Comparison of ENCODE assay signal across 9 cellular contexts in the genomic region with DNA sequence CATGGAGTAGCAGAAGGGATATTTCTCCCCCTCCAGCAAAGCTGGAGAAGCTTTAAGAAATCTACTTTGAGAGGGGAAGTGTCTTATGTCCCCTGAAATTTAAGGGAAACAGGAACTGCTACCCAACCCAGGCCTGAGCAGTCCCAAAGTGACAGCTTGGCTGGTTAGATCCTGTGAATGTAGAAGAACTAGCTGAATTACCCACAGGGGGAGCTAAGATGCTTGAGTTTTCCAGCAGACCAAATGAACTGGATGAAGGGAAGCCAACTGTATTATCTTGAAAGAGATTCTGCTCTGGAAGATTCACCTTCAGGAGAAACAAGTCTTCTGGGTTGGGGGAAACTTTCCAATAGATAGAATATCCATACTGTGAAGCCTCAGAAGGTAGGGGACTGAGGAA.
A peak's percentile ranks its signal among the peaks of the same experiment; 100 is the strongest.
DNase-seq lines count a peak whose midpoint lies in the region; ATAC-seq, FAIRE-seq and TF ChIP-seq lines count a peak whose summit lies in the region.
"Had no signal": no experiment of that assay in that cellular context is flagged by ENCODE, and none has a peak within 500 bp of the region (broad histone marks: within the 10 kb centered on the region; RNA-seq: fewer than 3 reads in every experiment).

No MANE protein-coding gene starts in this region.

- no peak overlapping the region for H2BK12ac ChIP-seq in H1 (ENCODE audit: low read depth, low read length)

- no peaks in the 10 kb centered on the region for H3K79me1 ChIP-seq in H1 (ENCODE audit: low read depth, low read length)

- CTCF ChIA-PET in H1 (lab: Charles Lee; ENCODE audit: partially characterized antibody) = interaction anchor here (0.8 to 1.9 kb wide), 14 partner anchors 12 to 746 kb away, joined by 3 to 8 read pairs (median 4); no protein-coding TSS in a partner anchor

- H4K5ac ChIP-seq in H1 (ENCODE audit: insufficient read length, low read depth, low read length) = no peak overlapping the region

- H3K18ac ChIP-seq in H1 (ENCODE audit: extremely low read depth, low read length) = no peak overlapping the region

- no peak for TF ChIP-seq EP300 in H1 (IDR thresholded peaks at IDR 0.05; ENCODE audit: borderline replicate concordance in 1 of 2, low read depth in 2 of 2, low read length in 2 of 2)

- H3K27ac ChIP-seq in 22Rv1 = no peak overlapping the region
- no peak overlapping the region for H3K27ac ChIP-seq in H1 (ENCODE audit: low read depth, low read length)

- H3K79me2 ChIP-seq in H1 (ENCODE audit: control insufficient read depth in 1 of 2, insufficient read depth in 2 of 2, low read length in 2 of 2) = no peaks in the 10 kb centered on the region

- H3K9me3 Mint-ChIP-seq in activated naive CD4-positive, alpha-beta T cell treated with anti-CD3 and anti-CD28 coated beads, Interleukin-2, amount 50 U/mL, for 72 hours = no peaks in the 10 kb centered on the region
- H3K9me3 Mint-ChIP-seq in natural killer cell = peaks cover 10 to 23% of the 10 kb centered on the region in 2 donors

- peaks cover 17 to 27% (median 23%) of the 10 kb centered on the region in 4 experiments for H3K27me3 ChIP-seq in H1 (replicated peaks in 1 of 4; ENCODE audit: control insufficient read depth in 3 of 4, extremely low read depth in 1 of 4, insufficient read depth in 3 of 4, low read length in 3 of 4)

- H3K4me1 ChIP-seq in H1 (replicated peaks in 1 of 4; ENCODE audit: control insufficient read depth in 3 of 4, insufficient read depth in 4 of 4, low read length in 3 of 4) = no peaks in the 10 kb centered on the region

- intact Hi-C loops in natural killer cell (cut with micrococcal nuclease) = no loop called here

- no peak overlapping the region for H2BK20ac ChIP-seq in H1 (ENCODE audit: low read length)

- TF ChIP-seq RAD21 in H1 (IDR thresholded peaks at IDR 0.05 in 1 of 2, conservative IDR thresholded peaks at IDR 0.05 in 1 of 2; ENCODE audit: low read depth in 2 of 2, low read length in 2 of 2) = peak; percentile 63 to 67

- H3K23ac ChIP-seq in H1 (ENCODE audit: insufficient read length) = no peak overlapping the region

- H2BK120ac ChIP-seq in H1 (replicated peaks; ENCODE audit: low read depth, low read length) = no peak overlapping the region

- H3K27ac Mint-ChIP-seq in activated naive CD4-positive, alpha-beta T cell treated with anti-CD3 and anti-CD28 coated beads, Interleukin-2, amount 50 U/mL, for 72 hours = no peak overlapping the region
- H3K27ac Mint-ChIP-seq in natural killer cell = no peak overlapping the region

- POLR2A ChIA-PET in H1 (lab: Charles Lee; ENCODE audit: partially characterized antibody) = no interaction called here

- H3K4me3 Mint-ChIP-seq in natural killer cell = no peak overlapping the region

- H4K91ac ChIP-seq in H1 (replicated peaks; ENCODE audit: insufficient read length, low read length) = no peak overlapping the region

- H2BK5ac ChIP-seq in H1 (ENCODE audit: low read depth, low read length) = no peak overlapping the region

- no peak overlapping the region for H3K4me2 ChIP-seq in H1 (ENCODE audit: insufficient read depth in 1 of 2, low read depth in 2 of 2, low read length in 2 of 2)

- no peaks in the 10 kb centered on the region for H3K27me3 Mint-ChIP-seq in natural killer cell (ENCODE audit: low read depth in 2 of 2)

- DNase-seq in NAMALWA (ENCODE audit: low spot score) (peak; percentile 25), H1 (ENCODE audit: low read depth in 1 of 2, low spot score in 2 of 2) (no peak), RCC 7860 (ENCODE audit: low spot score) (no peak), dedifferentiated amniotic fluid mesenchymal stem cell (ENCODE audit: extremely low spot score) (no peak), natural killer cell (no peak)
- DNase-seq in activated naive CD4-positive, alpha-beta T cell treated with anti-CD3 and anti-CD28 coated beads, Interleukin-2, amount 50 U/mL, for 72 hours (ENCODE audit: low spot score in 2 of 2) = no peak
- DNase-seq: activated T-cell treated with anti-CD3 and anti-CD28 coated beads for 4 hours had no signal

- TF ChIP-seq CTCF in 22Rv1 (IDR thresholded peaks at IDR 0.05) (peak; percentile 44), H1 (IDR thresholded peaks at IDR 0.05; ENCODE audit: control extremely low read depth in 1 of 3, insufficient read depth in 1 of 3, low read depth in 1 of 3, low read length in 3 of 3) (peak in 2 of 3 experiments; percentile 32 to 57; a peak in 2 of 4 replicates), natural killer cell (IDR thresholded peaks at IDR 0.05) (no peak)

- no peak overlapping the region for H3K4me3 ChIP-seq in H1 (ENCODE audit: extremely low read depth in 1 of 4, insufficient read depth in 2 of 4, low read depth in 3 of 4, low read length in 4 of 4)

- no peak overlapping the region for H3K14ac ChIP-seq in H1 (ENCODE audit: insufficient read length)

- no peak overlapping the region for H2BK15ac ChIP-seq in H1 (ENCODE audit: low read length)

- no peaks in the 10 kb centered on the region for H4K20me1 ChIP-seq in H1 (replicated peaks in 1 of 2; ENCODE audit: control insufficient read depth in 1 of 2, insufficient read depth in 2 of 2, low read length in 2 of 2)

- H3K36me3 ChIP-seq in H1 (ENCODE audit: control insufficient read depth in 2 of 4, insufficient read depth in 4 of 4, low read length in 3 of 4) = no peaks in the 10 kb centered on the region

- H2AFZ ChIP-seq in H1 (ENCODE audit: low read length) = no peak overlapping the region

- H3K4me1 Mint-ChIP-seq in natural killer cell = no peaks in the 10 kb centered on the region

- H3K56ac ChIP-seq in H1 (replicated peaks; ENCODE audit: insufficient read length, low read depth, low read length) = no peak overlapping the region

- no peak for TF ChIP-seq POLR2A in H1 (IDR thresholded peaks at IDR 0.05; ENCODE audit: control extremely low read depth in 1 of 2, low read depth in 2 of 2, low read length in 2 of 2)

- no peaks in the 10 kb centered on the region for H3K9me3 ChIP-seq in H1 (ENCODE audit: insufficient read depth in 2 of 2, low read depth in 1 of 2, low read length in 1 of 2)

- no peak overlapping the region for H3K9ac ChIP-seq in H1 (replicated peaks in 1 of 4; ENCODE audit: extremely low read depth in 1 of 4, low read depth in 3 of 4, low read length in 3 of 4)

- ATAC-seq in GM18502 (IDR thresholded peaks at IDR 0.05; ENCODE audit: poor library complexity, unreplicated experiment) = peak; percentile 76
- no peak for ATAC-seq in activated naive CD4-positive, alpha-beta T cell treated with anti-CD3 and anti-CD28 coated beads, Interleukin-2, amount 50 U/mL, for 72 hours
- no peak for ATAC-seq in natural killer cell

- no peak overlapping the region for H2AK5ac ChIP-seq in H1 (ENCODE audit: low read depth, low read length)

- H4K8ac ChIP-seq in H1 (ENCODE audit: extremely low read depth, insufficient read depth, low read length) = no peak overlapping the region

- H3K4ac ChIP-seq in H1 (replicated peaks; ENCODE audit: insufficient read length, low read depth, low read length) = no peak overlapping the region

- no peaks in the 10 kb centered on the region for H3K23me2 ChIP-seq in H1 (ENCODE audit: low read depth, low read length)

- no peaks in the 10 kb centered on the region for H3K36me3 Mint-ChIP-seq in activated naive CD4-positive, alpha-beta T cell treated with anti-CD3 and anti-CD28 coated beads, Interleukin-2, amount 50 U/mL, for 72 hours
- H3K36me3 Mint-ChIP-seq in natural killer cell = peaks cover 6% of the 10 kb centered on the region

- FAIRE-seq in H1 (lab: Jason Lieb, UNC) = peak; percentile 52
- no peak for FAIRE-seq in RCC 7860 (lab: Jason Lieb, UNC)

TF ChIP-seq in H1, 55 proteins besides CTCF, POLR2A, EP300 and RAD21:
- no peak for TF ChIP-seq NANOG (IDR thresholded peaks at IDR 0.05; ENCODE audit: insufficient read depth, low read depth, low read length, poor library complexity, severe bottlenecking)
- no peak for TF ChIP-seq CEBPB (IDR thresholded peaks at IDR 0.05; ENCODE audit: low read depth, low read length)
- TF ChIP-seq POLR2AphosphoS5 (IDR thresholded peaks at IDR 0.05; ENCODE audit: low read depth, low read length) = no peak
- no peak for TF ChIP-seq POU5F1 (IDR thresholded peaks at IDR 0.05; ENCODE audit: low read depth, low read length)
- no peak for TF ChIP-seq BACH1 (IDR thresholded peaks at IDR 0.05; ENCODE audit: low read length)
- TF ChIP-seq JUN (IDR thresholded peaks at IDR 0.05; ENCODE audit: low read depth, low read length) = no peak
- no peak for TF ChIP-seq ZNF274 (IDR thresholded peaks at IDR 0.05; ENCODE audit: borderline replicate concordance, extremely low read depth, low read length)
- TF ChIP-seq TAF7 (optimal IDR thresholded peaks at IDR 0.05; ENCODE audit: borderline replicate concordance, low read depth, low read length) = no peak
- TF ChIP-seq EGR1 (IDR thresholded peaks at IDR 0.05; ENCODE audit: borderline replicate concordance, low read depth, low read length) = no peak
- TF ChIP-seq SIN3A (conservative IDR thresholded peaks at IDR 0.05 in 1 of 2, IDR thresholded peaks at IDR 0.05 in 1 of 2; ENCODE audit: low read depth in 1 of 2, low read length in 2 of 2) = no peak
- TF ChIP-seq, protein P1, sequence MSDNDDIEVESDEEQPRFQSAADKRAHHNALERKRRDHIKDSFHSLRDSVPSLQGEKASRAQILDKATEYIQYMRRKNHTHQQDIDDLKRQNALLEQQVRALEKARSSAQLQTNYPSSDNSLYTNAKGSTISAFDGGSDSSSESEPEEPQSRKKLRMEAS (IDR thresholded peaks at IDR 0.05) = no peak
- no peak for TF ChIP-seq SP2 (IDR thresholded peaks at IDR 0.05; ENCODE audit: low read length)
- no peak for TF ChIP-seq GABPA (IDR thresholded peaks at IDR 0.05; ENCODE audit: borderline replicate concordance, insufficient read depth, low read length)
- TF ChIP-seq KDM5A (IDR thresholded peaks at IDR 0.05; ENCODE audit: low read length) = no peak
- TF ChIP-seq JUND (IDR thresholded peaks at IDR 0.05; ENCODE audit: low read length) = no peak
- no peak for TF ChIP-seq CHD1 (IDR thresholded peaks at IDR 0.05; ENCODE audit: low read depth, low read length)
- no peak for TF ChIP-seq RBBP5 (IDR thresholded peaks at IDR 0.05; ENCODE audit: borderline replicate concordance, low read depth, low read length)
- no peak for TF ChIP-seq HDAC2 (IDR thresholded peaks at IDR 0.05; ENCODE audit: borderline replicate concordance in 1 of 2, low read depth in 2 of 2, low read length in 2 of 2)
- TF ChIP-seq PHF8 (conservative IDR thresholded peaks at IDR 0.05; ENCODE audit: low read depth, low read length) = no peak
- TF ChIP-seq KDM4A (IDR thresholded peaks at IDR 0.05; ENCODE audit: low read depth, low read length, severe bottlenecking) = no peak
